In genomic region chr18:39946623-39947061, GRCh38 we compare ENCODE assay signal across 12 cellular contexts.
DNase-seq lines count a peak whose midpoint lies in the region; ATAC-seq and TF ChIP-seq lines count a peak whose summit lies in the region.
"Had no signal": no experiment of that assay in that cellular context is flagged by ENCODE, and none has a peak within 500 bp of the region (broad histone marks: within the 10 kb centered on the region; RNA-seq: fewer than 3 reads in every experiment).

No MANE protein-coding gene starts in this region.

- no peaks in the 10 kb centered on the region for H4K20me1 ChIP-seq in PC-9 (ENCODE audit: insufficient read depth)

- ATAC-seq in GM18519 (IDR thresholded peaks at IDR 0.05; ENCODE audit: low FRiP score, unreplicated experiment), result no peak
- no peak for ATAC-seq in activated T-helper 17 cell treated with anti-CD3 and anti-CD28 coated beads, Interleukin-2, amount 50 U/mL, for 72 hours (replicated peaks)

- H3K9me3 ChIP-seq in PC-9 (ENCODE audit: insufficient read depth, low read depth) (no peaks in the 10 kb centered on the region), SJCRH30 (replicated peaks) (no peaks in the 10 kb centered on the region)
- H3K9me3 ChIP-seq: psoas muscle had no signal

- H3K36me3 ChIP-seq in PC-9 (ENCODE audit: low read depth) (no peaks in the 10 kb centered on the region), SJCRH30 (no peaks in the 10 kb centered on the region)

- peaks cover 10% of the 10 kb centered on the region for H3K9me3 Mint-ChIP-seq in activated T-helper 17 cell treated with anti-CD3 and anti-CD28 coated beads, Interleukin-2, amount 50 U/mL, for 72 hours

- H3K4me3 ChIP-seq in PC-9 (no peak overlapping the region), retinal pigment epithelial cell (ENCODE audit: low read length) (no peak overlapping the region), SJCRH30 (no peak overlapping the region)
- H3K4me3 ChIP-seq: psoas muscle had no signal

- H3K27me3 ChIP-seq in PC-9 (ENCODE audit: insufficient read depth, low read depth), result no peaks in the 10 kb centered on the region
- no peaks in the 10 kb centered on the region for H3K27me3 ChIP-seq in SJCRH30

- H2AFZ ChIP-seq in PC-9, result no peak overlapping the region

- peaks cover 33% of the 10 kb centered on the region for H3K4me1 ChIP-seq in PC-9 (replicated peaks; ENCODE audit: insufficient read depth)
- H3K4me1 ChIP-seq in SJCRH30, result no peaks in the 10 kb centered on the region
- H3K4me1 ChIP-seq: psoas muscle had no signal

- BruUV-seq in PC-9 (replicated peaks; lab: Mats Ljungman, UMichigan), result no TSS peak

- H3K79me2 ChIP-seq in PC-9 (ENCODE audit: low read depth), result no peaks in the 10 kb centered on the region

- H3K4me2 ChIP-seq in PC-9, result peak overlapping the region; percentile 35; the same call in 1 of the 2 replicates

- no peaks in the 10 kb centered on the region for H3K27me3 Mint-ChIP-seq in activated T-helper 17 cell treated with anti-CD3 and anti-CD28 coated beads, Interleukin-2, amount 50 U/mL, for 72 hours
- H3K27me3 Mint-ChIP-seq: activated CD4-positive, alpha-beta T cell treated with anti-CD3 and anti-CD28 coated beads, Interleukin-2, amount 10 ng/mL, durations not matched to agents 24 days and 14 days had no signal

- H3F3A ChIP-seq in PC-9 (ENCODE audit: insufficient read depth, low read depth), result peaks cover 18% of the 10 kb centered on the region

- peak overlapping the region; percentile 72 for H3K27ac ChIP-seq in PC-9
- H3K27ac ChIP-seq in SJCRH30, result no peak overlapping the region
- H3K27ac ChIP-seq: psoas muscle had no signal

- CTCF ChIA-PET in PC-9 (lab: Charles Lee), result no interaction called here

- TF ChIP-seq CTCF in PC-9 (conservative IDR thresholded peaks at IDR 0.05) (no peak), retinal pigment epithelial cell (conservative IDR thresholded peaks at IDR 0.05; ENCODE audit: low read depth, low read length) (no peak)

- H3K36me3 Mint-ChIP-seq in activated T-helper 17 cell treated with anti-CD3 and anti-CD28 coated beads, Interleukin-2, amount 50 U/mL, for 72 hours (ENCODE audit: low read depth), result no peaks in the 10 kb centered on the region

- no peak overlapping the region for H3K4me3 Mint-ChIP-seq in activated T-helper 17 cell treated with anti-CD3 and anti-CD28 coated beads, Interleukin-2, amount 50 U/mL, for 72 hours
- H3K4me3 Mint-ChIP-seq: activated CD4-positive, alpha-beta T cell treated with anti-CD3 and anti-CD28 coated beads, Interleukin-2, amount 10 ng/mL, durations not matched to agents 24 days and 14 days had no signal

- peak; percentile 53 for DNase-seq in GM04504 (ENCODE audit: low read depth)
- DNase-seq in PC-9, result peak; percentile 58 to 90
- peak; percentile 92 for DNase-seq in fibroblast of gingiva (ENCODE audit: low read depth)
- DNase-seq in retinal pigment epithelial cell (ENCODE audit: low read depth), result peak; percentile 29
- DNase-seq in SJCRH30, result no peak
- no peak for DNase-seq in MV-4-11 (lab: John Stamatoyannopoulos, UW)
- DNase-seq: activated CD4-positive, alpha-beta T cell treated with anti-CD3 and anti-CD28 coated beads, Interleukin-2, amount 10 ng/mL, durations not matched to agents 24 days and 14 days; amniotic stem cell; psoas muscle; stimulated activated CD8-positive, alpha-beta memory T cell treated with anti-CD3 and anti-CD28 coated beads, Interleukin-4, amount 100 ng/mL, for 48 hours had no signal

- intact Hi-C loops in PC-9 (cut with micrococcal nuclease; ENCODE audit: unreplicated experiment), result no loop called here

- POLR2A ChIA-PET in PC-9 (lab: Charles Lee; ENCODE audit: unreplicated experiment), result interaction anchor here (0.6 to 1.0 kb wide), 5 partner anchors 21 to 300 kb away, joined by 3 to 6 read pairs (median 3); no protein-coding TSS in a partner anchor

- H3K4me1 Mint-ChIP-seq in activated T-helper 17 cell treated with anti-CD3 and anti-CD28 coated beads, Interleukin-2, amount 50 U/mL, for 72 hours, result no peaks in the 10 kb centered on the region

- no peak overlapping the region for H3K27ac Mint-ChIP-seq in activated T-helper 17 cell treated with anti-CD3 and anti-CD28 coated beads, Interleukin-2, amount 50 U/mL, for 72 hours
- H3K27ac Mint-ChIP-seq: activated CD4-positive, alpha-beta T cell treated with anti-CD3 and anti-CD28 coated beads, Interleukin-2, amount 10 ng/mL, durations not matched to agents 24 days and 14 days had no signal

- no peaks in the 10 kb centered on the region for H3K9me2 ChIP-seq in PC-9 (ENCODE audit: insufficient read depth)

Comparison
In these comparisons a context has a peak if more than half of its experiments do, and no peak if none do; other contexts are left out.
1. DNase-seq: peak in GM04504 (single experiment), PC-9 (2 of 2), fibroblast of gingiva (single experiment) and retinal pigment epithelial cell (single experiment); none in SJCRH30 (0 of 2) and MV-4-11 (single experiment).